Comparison of ENCODE assay signal across 12 cellular contexts in the genomic region with DNA sequence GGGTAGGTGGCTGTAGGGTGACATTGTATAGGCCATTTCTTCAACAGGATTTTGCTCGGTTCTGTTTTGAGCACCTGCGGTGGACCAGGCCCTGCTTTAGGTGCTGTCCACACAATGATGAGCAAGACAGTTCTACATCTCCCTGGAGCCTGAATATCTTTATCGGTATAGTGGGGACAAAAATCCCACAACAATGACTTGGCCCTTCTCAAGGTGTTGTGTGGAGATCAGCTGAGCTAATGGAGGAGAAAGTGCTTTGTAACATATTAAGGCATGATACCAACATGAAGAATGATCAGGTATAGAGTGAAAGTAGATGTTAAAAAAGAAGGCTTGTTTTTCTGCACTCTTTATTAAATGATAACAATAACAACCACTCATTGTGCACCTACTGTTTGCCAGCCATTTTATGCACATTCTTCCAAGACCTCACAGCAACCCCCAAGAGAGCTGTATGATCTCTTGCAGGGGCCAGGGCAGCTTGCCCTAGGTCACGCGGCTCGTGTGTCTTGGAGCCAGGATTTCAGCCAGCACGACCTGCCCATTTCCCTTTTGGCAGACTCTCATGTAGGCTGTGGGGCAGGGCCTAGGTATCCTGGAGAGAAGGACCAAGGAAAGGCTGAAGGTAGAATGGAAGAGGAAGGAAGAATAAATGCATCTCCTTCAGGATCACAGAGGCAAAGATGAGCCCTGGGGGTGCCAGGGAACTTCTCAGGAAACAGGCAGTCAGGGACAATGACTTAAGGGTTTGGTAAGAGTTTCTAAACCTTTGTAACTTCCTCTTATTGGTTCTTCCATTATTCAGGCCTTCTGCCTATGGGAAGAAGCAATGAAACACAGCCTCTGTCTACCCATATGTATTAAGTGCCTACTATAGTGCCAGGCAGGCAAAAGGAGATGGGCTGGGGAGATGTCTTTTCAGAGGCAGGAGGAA. TPM values are rescaled to one million over a fixed set of nuclear protein-coding genes. Genes with fewer than 3 reads are reported as not detected.
A peak's percentile ranks its signal among the peaks of the same experiment; 100 is the strongest.
DNase-seq lines count a peak whose midpoint lies in the region; ATAC-seq, FAIRE-seq and TF ChIP-seq lines count a peak whose summit lies in the region.
"Had no signal": no experiment of that assay in that cellular context is flagged by ENCODE, and none has a peak within 500 bp of the region (broad histone marks: within the 10 kb centered on the region; RNA-seq: fewer than 3 reads in every experiment).

No MANE protein-coding gene starts in this region.

- no peak overlapping the region for H3K27ac Mint-ChIP-seq in natural killer cell
- H3K27ac Mint-ChIP-seq: neural progenitor cell, WTC11 had no signal

- H3K36me3 Mint-ChIP-seq in natural killer cell: no peaks in the 10 kb centered on the region
- H3K36me3 Mint-ChIP-seq: neural progenitor cell, WTC11 had no signal

- no peaks in the 10 kb centered on the region for H3K4me1 Mint-ChIP-seq in natural killer cell
- H3K4me1 Mint-ChIP-seq: neural progenitor cell, WTC11 had no signal

- no peaks in the 10 kb centered on the region for H3K36me3 ChIP-seq in heart left ventricle
- H3K36me3 ChIP-seq: gastroesophageal sphincter, neural progenitor cell had no signal

- FAIRE-seq in H54 (lab: Jason Lieb, UNC): no peak

- H3K27me3 ChIP-seq in heart left ventricle: no peaks in the 10 kb centered on the region
- H3K27me3 ChIP-seq: gastroesophageal sphincter, neural progenitor cell had no signal

- ATAC-seq in GM18502 (IDR thresholded peaks at IDR 0.05; ENCODE audit: poor library complexity, unreplicated experiment): peak; percentile 51
- peak; percentile 43 for ATAC-seq in GM21619 (IDR thresholded peaks at IDR 0.05; ENCODE audit: unreplicated experiment)
- peak; percentile 32 for ATAC-seq in HG03457 (IDR thresholded peaks at IDR 0.05; ENCODE audit: unreplicated experiment)
- peak; percentile 16 to 46 (median 40) for ATAC-seq in heart left ventricle
- ATAC-seq in natural killer cell: no peak
- ATAC-seq: WTC11 had no signal

- peak overlapping the region; percentile 72 to 99 (median 88) for H3K27ac ChIP-seq in heart left ventricle
- H3K27ac ChIP-seq: gastroesophageal sphincter, neural progenitor cell had no signal

- H3K27me3 Mint-ChIP-seq in natural killer cell (ENCODE audit: low read depth in 2 of 2): peaks cover 23 to 47% of the 10 kb centered on the region in 2 donors

- H3K4me3 ChIP-seq in heart left ventricle: no peak overlapping the region
- H3K4me3 ChIP-seq: gastroesophageal sphincter, neural progenitor cell had no signal

- no peaks in the 10 kb centered on the region for H3K9me3 ChIP-seq in heart left ventricle
- H3K9me3 ChIP-seq: gastroesophageal sphincter had no signal

- DNase-seq in heart left ventricle (peak in 4 of 5 donors; percentile 36 to 68 (median 56)), natural killer cell (no peak), NCI-H446 (lab: John Stamatoyannopoulos, UW) (no peak), dedifferentiated amniotic fluid mesenchymal stem cell (ENCODE audit: extremely low spot score) (no peak), H54 (ENCODE audit: insufficient read length, low spot score) (no peak)
- DNase-seq: NCI-H345 had no signal

- 44 to 51% (median 47%) methylated on average over 7 of the region's 7 CpGs for WGBS in heart left ventricle, 4 donors

- peaks cover 0 to 79% (median 34%) of the 10 kb centered on the region in 12 donors for H3K4me1 ChIP-seq in heart left ventricle
- H3K4me1 ChIP-seq: gastroesophageal sphincter, neural progenitor cell had no signal

- no peaks in the 10 kb centered on the region for H3K9me3 Mint-ChIP-seq in natural killer cell

- intact Hi-C loops in heart left ventricle (cut with DNase I): loop anchor here in 2 of 10 donors (5.0 kb wide), 1 partner anchor 52 kb away; a partner anchor contains a TSS
- intact Hi-C loops in natural killer cell (cut with micrococcal nuclease): no loop called here

- no peak overlapping the region for H3K4me3 Mint-ChIP-seq in natural killer cell
- H3K4me3 Mint-ChIP-seq: neural progenitor cell, WTC11 had no signal

- TF ChIP-seq CTCF in heart left ventricle (IDR thresholded peaks at IDR 0.05) (no peak), natural killer cell (IDR thresholded peaks at IDR 0.05) (no peak)

- TF ChIP-seq POLR2A in heart left ventricle (IDR thresholded peaks at IDR 0.05) (no peak), H54 (IDR thresholded peaks at IDR 0.05; ENCODE audit: low read depth, low read length) (no peak)

RNA-seq across cellular contexts. Expression of a gene that starts 50.0 kb away (rescaled TPM):
- total RNA-seq in heart left ventricle: 10 to 100 TPM; 17.8 to 34.3 (median 24.4) TPM
- polyA plus RNA-seq in heart left ventricle: 10 to 100 TPM in 1 of 2 donors, 1 to 10 TPM in 1; 5.0 to 12.8 TPM
- total RNA-seq in natural killer cell: 1 to 10 TPM; 1.7 to 2.6 (median 2.5) TPM

Comparison
In these comparisons a context has a peak if more than half of its experiments do, and no peak if none do; other contexts are left out.
1. ATAC-seq: peak in GM18502 (single experiment), GM21619 (single experiment), HG03457 (single experiment) and heart left ventricle (4 of 4); none in natural killer cell (0 of 3).
2. DNase-seq: peak in heart left ventricle (4 of 5); none in natural killer cell (single experiment), NCI-H446 (0 of 2), dedifferentiated amniotic fluid mesenchymal stem cell (single experiment) and H54 (single experiment).
3. RNA of a gene that starts 50.0 kb away (total RNA-seq): 17.8 to 34.3 TPM in heart left ventricle; 1.7 to 2.6 TPM in natural killer cell; every median in the first group is over 4 times any median in the second.